In genomic region chr7:152523916-152524315, GRCh38 we compare ENCODE assay signal across 13 cellular contexts.
"Had no signal": no experiment of that assay in that cellular context is flagged by ENCODE, and none has a peak within 500 bp of the region (broad histone marks: within the 10 kb centered on the region; RNA-seq: fewer than 3 reads in every experiment).

No MANE protein-coding gene starts in this region.

- DNase-seq: activated CD4-positive, alpha-beta T cell treated with anti-CD3 and anti-CD28 coated beads for 1 hour; activated CD4-positive, alpha-beta T cell treated with anti-CD3 and anti-CD28 coated beads, Interleukin-2, amount 50 U/mL, for 4 hours; activated naive CD4-positive, alpha-beta T cell; activated T-cell treated with anti-CD3 and anti-CD28 coated beads for 4 hours; effector CD8-positive, alpha-beta T cell; foreskin fibroblast; glutamatergic neuron; SK-N-SH; small intestine; stimulated activated CD4-positive, alpha-beta T cell treated with anti-CD3 and anti-CD28 coated beads, Interleukin-4, amount 100 ng/mL, for 24 hours; stimulated activated naive CD4-positive, alpha-beta T cell treated with Interleukin-2 at 50 U/mL for 16 hours; T-helper 1 cell had no signal

- ATAC-seq: right cardiac atrium had no signal
